ENCODE assay signal across 22 cellular contexts in the genomic region with DNA sequence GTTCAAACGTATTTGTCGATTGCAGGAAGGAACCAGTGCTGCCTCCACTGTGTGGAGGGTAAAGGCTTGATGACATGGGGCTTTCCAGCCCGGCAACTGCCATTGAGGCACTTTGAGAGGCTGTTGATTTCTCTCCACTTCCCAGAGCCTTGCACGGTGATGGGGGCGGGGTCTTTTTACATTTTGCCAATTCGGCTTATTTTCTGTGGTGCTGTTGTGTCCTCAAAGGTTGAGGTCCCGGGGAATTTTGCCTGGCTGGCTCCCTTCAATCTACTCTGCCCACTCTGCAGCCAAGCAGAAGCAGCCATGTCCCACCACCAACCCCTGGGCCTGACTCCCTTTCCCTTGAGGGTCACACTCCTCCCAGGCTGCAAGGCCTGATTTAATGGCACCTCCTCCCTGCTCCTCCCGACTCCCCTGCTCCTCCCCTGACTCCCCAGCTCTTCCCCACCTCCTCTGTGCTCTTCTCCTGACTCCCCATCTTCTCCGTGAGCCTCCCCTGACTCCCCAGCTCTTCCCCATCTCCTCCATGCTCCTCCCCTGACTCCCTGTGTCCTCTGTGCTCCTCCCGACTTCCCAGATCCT. TPM values are rescaled to one million over a fixed set of nuclear protein-coding genes. Genes with fewer than 3 reads are reported as not detected.
DNase-seq lines count a peak whose midpoint lies in the region; ATAC-seq and TF ChIP-seq lines count a peak whose summit lies in the region.
"Had no signal": no experiment of that assay in that cellular context is flagged by ENCODE, and none has a peak within 500 bp of the region (broad histone marks: within the 10 kb centered on the region; RNA-seq: fewer than 3 reads in every experiment).

No MANE protein-coding gene starts in this region.

- no peaks in the 10 kb centered on the region for H3K36me3 Mint-ChIP-seq in T-helper 2 cell treated with Interferon-gamma antibody and Interleukin-4, amounts not matched to agents 5 μg/mL and 100 μg/mL, for 36 hours (ENCODE audit: low read depth)

- POLR2A ChIA-PET in HEK293 (lab: Yijun Ruan, JAX) = no interaction called here

- no peak overlapping the region for H4K8ac ChIP-seq in neuronal stem cell (ENCODE audit: low read depth, low read length)

- H3K4me3 ChIP-seq in HEK293 (ENCODE audit: low read depth, low read length) (no peak overlapping the region), RWPE2 (ENCODE audit: severe bottlenecking) (no peak overlapping the region), neuronal stem cell (ENCODE audit: low read length in 2 of 2) (peak overlapping the region in 1 of 2 donors; percentile 52)
- H3K4me3 ChIP-seq: GM12878, SJSA1 had no signal

- no peak overlapping the region for H3K4me2 ChIP-seq in neuronal stem cell (ENCODE audit: insufficient read depth, low read length, poor library complexity, severe bottlenecking)

- H3K9ac ChIP-seq in neuronal stem cell (ENCODE audit: low read depth, low read length, poor library complexity) = no peak overlapping the region

- H3K27me3 Mint-ChIP-seq in T-helper 2 cell treated with Interferon-gamma antibody and Interleukin-4, amounts not matched to agents 5 μg/mL and 100 μg/mL, for 36 hours (ENCODE audit: low read depth) = peaks cover 18% of the 10 kb centered on the region

- H3K4ac ChIP-seq in neuronal stem cell (ENCODE audit: low read length) = no peak overlapping the region

- peak overlapping the region; percentile 11 for H3K18ac ChIP-seq in neuronal stem cell (ENCODE audit: low read length)

- CTCF ChIA-PET in HEK293 (lab: Yijun Ruan, JAX) = interaction anchor here (0.6 to 2.4 kb wide), 3 partner anchors 10 to 33 kb away, joined by 5 to 11 read pairs (median 7); no protein-coding TSS in a partner anchor

- H2BK120ac ChIP-seq in neuronal stem cell (ENCODE audit: low read depth, low read length) = no peak overlapping the region

- H4K91ac ChIP-seq in neuronal stem cell (ENCODE audit: low read depth, low read length, poor library complexity) = no peak overlapping the region

- no peaks in the 10 kb centered on the region for H3K9me3 ChIP-seq in HEK293 (ENCODE audit: control insufficient read depth, insufficient read depth, low read depth, low read length)
- no peaks in the 10 kb centered on the region for H3K9me3 ChIP-seq in RWPE2 (ENCODE audit: severe bottlenecking)
- no peaks in the 10 kb centered on the region for H3K9me3 ChIP-seq in neuronal stem cell (replicated peaks in 1 of 2; ENCODE audit: control insufficient read depth in 2 of 2, insufficient read depth in 1 of 2, low read depth in 1 of 2, low read length in 2 of 2)
- H3K9me3 ChIP-seq: Caco-2, SJSA1 had no signal

- H3K23ac ChIP-seq in neuronal stem cell (ENCODE audit: low read depth, low read length, poor library complexity) = no peak overlapping the region

- H2BK15ac ChIP-seq in neuronal stem cell (ENCODE audit: low read length) = peak overlapping the region; percentile 33

- TF ChIP-seq CTCF in HEK293 (tag by site-specific recombination; IDR thresholded peaks at IDR 0.05) (no peak), RWPE2 (IDR thresholded peaks at IDR 0.05; ENCODE audit: poor library complexity, severe bottlenecking) (no peak)

- no peaks in the 10 kb centered on the region for H3K79me1 ChIP-seq in neuronal stem cell (ENCODE audit: low read depth, low read length)

- no peak overlapping the region for H3K27ac Mint-ChIP-seq in T-helper 2 cell treated with Interferon-gamma antibody and Interleukin-4, amounts not matched to agents 5 μg/mL and 100 μg/mL, for 36 hours
- H3K27ac Mint-ChIP-seq: CD4-positive, alpha-beta T cell; HFFc6 had no signal

- H3K27ac ChIP-seq in HEK293 (ENCODE audit: extremely low read depth, low read depth, low read length) (no peak overlapping the region), RWPE2 (ENCODE audit: poor library complexity, severe bottlenecking) (no peak overlapping the region), neuronal stem cell (replicated peaks; ENCODE audit: low read length) (no peak overlapping the region)
- H3K27ac ChIP-seq: SJSA1 had no signal

- H2BK12ac ChIP-seq in neuronal stem cell (ENCODE audit: low read length) = no peak overlapping the region

- DNase-seq in COLO668 (lab: John Stamatoyannopoulos, UW; ENCODE audit: unreplicated experiment) = peak; percentile 44
- peak; percentile 24 for DNase-seq in RWPE2 (ENCODE audit: low spot score)
- no peak for DNase-seq in neuronal stem cell (ENCODE audit: low spot score)
- no peak for DNase-seq in kidney tubule cell (ENCODE audit: low spot score)
- no peak for DNase-seq in stimulated activated CD4-positive, alpha-beta T cell treated with anti-CD3 and anti-CD28 coated beads, Interleukin-1b, Interleukin-23, amount 100 ng/mL, for 48 hours
- no peak for DNase-seq in D341Med (ENCODE audit: low spot score)
- DNase-seq in T-helper 2 cell treated with Interferon-gamma antibody and Interleukin-4, amounts not matched to agents 5 μg/mL and 100 μg/mL, for 36 hours (ENCODE audit: low spot score) = no peak
- DNase-seq: CD4-positive, alpha-beta T cell; DND-41; HFFc6; KBM-7; NCI-H1092; NCI-H1436; NCI-H187 treated with DMSO at 0.1 percent for 48 hours; NCI-H524; NCI-H774; NK-92 treated with Interleukin-12 subunit alpha and Interleukin-12 subunit beta, amount 100 ng/mL, for 24 hours had no signal

- H3K4me1 Mint-ChIP-seq in T-helper 2 cell treated with Interferon-gamma antibody and Interleukin-4, amounts not matched to agents 5 μg/mL and 100 μg/mL, for 36 hours (ENCODE audit: low read depth) = no peaks in the 10 kb centered on the region

- H3K36me3 ChIP-seq in HEK293 (ENCODE audit: control insufficient read depth in 2 of 2, insufficient read depth in 1 of 2, low read length in 2 of 2) (no peaks in the 10 kb centered on the region), RWPE2 (ENCODE audit: low read depth) (no peaks in the 10 kb centered on the region), neuronal stem cell (replicated peaks in 1 of 2; ENCODE audit: control insufficient read depth in 2 of 2, insufficient read depth in 2 of 2, low read length in 2 of 2) (no peaks in the 10 kb centered on the region)
- H3K36me3 ChIP-seq: SJSA1 had no signal

- H3K4me1 ChIP-seq in HEK293 (ENCODE audit: control insufficient read depth, insufficient read depth, low read length) = no peaks in the 10 kb centered on the region
- peaks cover 7% of the 10 kb centered on the region for H3K4me1 ChIP-seq in RWPE2 (ENCODE audit: insufficient read depth, poor library complexity, severe bottlenecking)
- peaks cover 0 to 3% of the 10 kb centered on the region in 2 donors for H3K4me1 ChIP-seq in neuronal stem cell (ENCODE audit: control insufficient read depth in 2 of 2, insufficient read depth in 1 of 2, low read depth in 1 of 2, low read length in 2 of 2)
- H3K4me1 ChIP-seq: Caco-2, SJSA1 had no signal

- no peak overlapping the region for H3K14ac ChIP-seq in neuronal stem cell (ENCODE audit: low read length)

- no peak overlapping the region for H2AFZ ChIP-seq in neuronal stem cell (ENCODE audit: low read length)

- WGBS in neuronal stem cell (ENCODE audit: extremely low coverage in 2 of 2, insufficient read length in 2 of 2, insufficient replicate concordance in 1 of 2), 2 donors = no CpG with 5 or more reads among the region's 10 CpGs

- no peak overlapping the region for H3K4me3 Mint-ChIP-seq in T-helper 2 cell treated with Interferon-gamma antibody and Interleukin-4, amounts not matched to agents 5 μg/mL and 100 μg/mL, for 36 hours
- H3K4me3 Mint-ChIP-seq: CD4-positive, alpha-beta T cell; HFFc6 had no signal

- no peak overlapping the region for H2BK5ac ChIP-seq in neuronal stem cell (ENCODE audit: low read length)

- H2AK5ac ChIP-seq in neuronal stem cell (ENCODE audit: low read depth, low read length) = peak overlapping the region; percentile 56

- H3K27me3 ChIP-seq in RWPE2 (ENCODE audit: insufficient read depth, poor library complexity, severe bottlenecking) = no peaks in the 10 kb centered on the region
- peaks cover 0 to 25% (median 3%) of the 10 kb centered on the region in 3 experiments for H3K27me3 ChIP-seq in neuronal stem cell (ENCODE audit: control insufficient read depth in 3 of 3, insufficient read depth in 3 of 3, low read depth in 1 of 3, low read length in 3 of 3)

- H3K9me3 Mint-ChIP-seq in T-helper 2 cell treated with Interferon-gamma antibody and Interleukin-4, amounts not matched to agents 5 μg/mL and 100 μg/mL, for 36 hours = no peaks in the 10 kb centered on the region
- H3K9me3 Mint-ChIP-seq: CD4-positive, alpha-beta T cell; HFFc6 had no signal

- no peak for ATAC-seq in RWPE2 (ENCODE audit: low read depth)
- ATAC-seq: GM12878, Right ventricle myocardium inferior had no signal

TF ChIP-seq in HEK293, 187 proteins besides CTCF, POLR2A, EP300 and RAD21:
- TF ChIP-seq WT1 (tag by site-specific recombination; IDR thresholded peaks at IDR 0.05) = peak; percentile 76
- 0 out of 2 replicates have a peak, but pooled peaks have one; percentile 39 for TF ChIP-seq ZNF341 (tag by site-specific recombination; IDR thresholded peaks at IDR 0.05; ENCODE audit: low read depth)
- no peak for TF ChIP-seq ZBTB7A (tag by site-specific recombination; IDR thresholded peaks at IDR 0.05; ENCODE audit: low read depth)

RNA-seq across cellular contexts. Expression of gene OAT, which starts 39.0 kb away (rescaled TPM):
- polyA plus RNA-seq in neuronal stem cell (2013, experiment 1 of 2) = 26.5 TPM
- polyA plus RNA-seq in neuronal stem cell (2013, experiment 2 of 2) = 25.8 TPM

Comparison
In these comparisons a context has a peak if more than half of its experiments do, and no peak if none do; other contexts are left out.
1. DNase-seq: peak in COLO668 (single experiment) and RWPE2 (single experiment); none in neuronal stem cell (single experiment), kidney tubule cell (single experiment), stimulated activated CD4-positive, alpha-beta T cell treated with anti-CD3 and anti-CD28 coated beads, Interleukin-1b, Interleukin-23, amount 100 ng/mL, for 48 hours (single experiment), D341Med (single experiment) and T-helper 2 cell treated with Interferon-gamma antibody and Interleukin-4, amounts not matched to agents 5 μg/mL and 100 μg/mL, for 36 hours (single experiment).